9 cellular contexts compared by ENCODE assay signal in genomic region chr2:287471-287885, GRCh38. TPM values are rescaled to one million over a fixed set of nuclear protein-coding genes. Genes with fewer than 3 reads are reported as not detected.
A peak's percentile ranks its signal among the peaks of the same experiment; 100 is the strongest.
DNase-seq lines count a peak whose midpoint lies in the region; ATAC-seq, FAIRE-seq and TF ChIP-seq lines count a peak whose summit lies in the region.
"Had no signal": no experiment of that assay in that cellular context is flagged by ENCODE, and none has a peak within 500 bp of the region (broad histone marks: within the 10 kb centered on the region; RNA-seq: fewer than 3 reads in every experiment).

No MANE protein-coding gene starts in this region.

- no peaks in the 10 kb centered on the region for H3K36me3 ChIP-seq in parathyroid adenoma (ENCODE audit: control insufficient read depth, insufficient read depth, low read length)

- H3K79me2 ChIP-seq in parathyroid adenoma: no peaks in the 10 kb centered on the region

- no peaks in the 10 kb centered on the region for H3K9me3 ChIP-seq in parathyroid adenoma (ENCODE audit: control insufficient read depth, low read length)
- H3K9me3 ChIP-seq in CD4-positive, alpha-beta T cell (ENCODE audit: control insufficient read depth, low read length): no peaks in the 10 kb centered on the region

- CTCF ChIA-PET in CD4-positive, alpha-beta T cell (lab: Charles Lee): no interaction called here

- H3K27ac Mint-ChIP-seq in CD4-positive, alpha-beta T cell: no peak overlapping the region

- TF ChIP-seq CTCF in foreskin fibroblast (IDR thresholded peaks at IDR 0.05; ENCODE audit: low read depth, low read length): no peak
- TF ChIP-seq CTCF in parathyroid adenoma (IDR thresholded peaks at IDR 0.05): no peak
- no peak for TF ChIP-seq CTCF in CD4-positive, alpha-beta T cell (IDR thresholded peaks at IDR 0.05)

- DNase-seq in GM12892 (ENCODE audit: insufficient read length): peak; percentile 39
- DNase-seq in RPMI7951 (ENCODE audit: low read depth): peak; percentile 31
- DNase-seq in foreskin fibroblast: peak in 1 of 2 donors; percentile 61
- no peak for DNase-seq in activated gamma-delta T cell treated with Interleukin-2 at 50 U/mL for 16 hours
- DNase-seq in retina: no peak
- no peak for DNase-seq in CD4-positive, alpha-beta T cell

- H3K27me3 Mint-ChIP-seq in CD4-positive, alpha-beta T cell: peaks cover 46% of the 10 kb centered on the region

- H3K4me2 ChIP-seq in parathyroid adenoma (ENCODE audit: low read length): no peak overlapping the region

- H3K9ac ChIP-seq in parathyroid adenoma: no peak overlapping the region

- intact Hi-C loops in CD4-positive, alpha-beta T cell (cut with DNase I, micrococcal nuclease): no loop called here

- ATAC-seq in GM21381 (IDR thresholded peaks at IDR 0.05; ENCODE audit: unreplicated experiment): no peak
- ATAC-seq in CD4-positive, alpha-beta T cell (ENCODE audit: poor library complexity): no peak

- H3K4me3 Mint-ChIP-seq in CD4-positive, alpha-beta T cell: no peak overlapping the region

- peak overlapping the region; percentile 40 for H2AFZ ChIP-seq in parathyroid adenoma

- peak overlapping the region; percentile 12 to 24 for H3K4me3 ChIP-seq in foreskin fibroblast (ENCODE audit: low read depth in 1 of 2, low read length in 2 of 2)
- no peak overlapping the region for H3K4me3 ChIP-seq in parathyroid adenoma (ENCODE audit: low read depth, low read length)

- no peak for FAIRE-seq in GM12892 (lab: Jason Lieb, UNC)
- FAIRE-seq: colon had no signal

- H3K4me1 Mint-ChIP-seq in CD4-positive, alpha-beta T cell (ENCODE audit: low read depth): peaks cover 16% of the 10 kb centered on the region

- H3K9me3 Mint-ChIP-seq in CD4-positive, alpha-beta T cell: no peaks in the 10 kb centered on the region

- H3K27me3 ChIP-seq in parathyroid adenoma (ENCODE audit: control insufficient read depth, insufficient read depth, low read length): no peaks in the 10 kb centered on the region
- H3K27me3 ChIP-seq in CD4-positive, alpha-beta T cell (ENCODE audit: control insufficient read depth, insufficient read depth, low read length): peaks cover 42% of the 10 kb centered on the region

- no peak for TF ChIP-seq POLR2A in GM12892 (IDR thresholded peaks at IDR 0.05; ENCODE audit: low read depth, low read length)

- peaks cover under 1% of the 10 kb centered on the region for H3K36me3 Mint-ChIP-seq in CD4-positive, alpha-beta T cell (ENCODE audit: low read depth)

- no peak overlapping the region for H3K27ac ChIP-seq in parathyroid adenoma
- no peak overlapping the region for H3K27ac ChIP-seq in CD4-positive, alpha-beta T cell (ENCODE audit: low read depth, low read length)

- POLR2A ChIA-PET in CD4-positive, alpha-beta T cell (lab: Charles Lee): interaction anchor here (0.9 kb wide), 1 partner anchor 22 kb away, joined by 4 read pairs; no protein-coding TSS in a partner anchor

- peaks cover 7% of the 10 kb centered on the region for H3K4me1 ChIP-seq in parathyroid adenoma

RNA-seq across cellular contexts. Expression of gene ALKAL2, which starts 0.4 kb away (rescaled TPM):
- not detected for polyA plus RNA-seq in GM12892 (2012; ENCODE audit: missing spikeins)
- total RNA-seq in RPMI7951 (2014; rRNA removed; shearing (Covaris generic)): not detected in 2 replicates
- total RNA-seq in CD4-positive, alpha-beta T cell: not detected

RNA-seq across cellular contexts. Expression of gene ACP1, which starts 22.7 kb away (rescaled TPM):
- polyA plus RNA-seq in GM12892 (2012; ENCODE audit: missing spikeins): 117 TPM
- total RNA-seq in RPMI7951 (2014; rRNA removed; shearing (Covaris generic)): 185 and 206 TPM in 2 replicates
- 10 to 100 TPM; 89.7 to 93.2 TPM for total RNA-seq in CD4-positive, alpha-beta T cell

RNA-seq across cellular contexts. Expression of gene SH3YL1, which starts 23.6 kb away (rescaled TPM):
- 16.3 TPM for polyA plus RNA-seq in GM12892 (2012; ENCODE audit: missing spikeins)
- 12.7 and 18.1 TPM in 2 replicates for total RNA-seq in RPMI7951 (2014; rRNA removed; shearing (Covaris generic))
- 10 to 100 TPM; 59.7 to 61.9 TPM for total RNA-seq in CD4-positive, alpha-beta T cell

Comparison
In these comparisons a context has a peak if more than half of its experiments do, and no peak if none do; other contexts are left out.
1. DNase-seq: peak in GM12892 (single experiment) and RPMI7951 (single experiment); none in activated gamma-delta T cell treated with Interleukin-2 at 50 U/mL for 16 hours (single experiment), retina (single experiment) and CD4-positive, alpha-beta T cell (0 of 10).